1 cellular context compared by ENCODE assay signal in genomic region chr6:138378463-138378862, GRCh38.
TF ChIP-seq lines count a peak whose summit lies in the region.

No MANE protein-coding gene starts in this region.

TF ChIP-seq in SK-N-SH treated with all-trans-retinoic acid at 6 μM for 48 hours, 23 proteins besides CTCF, POLR2A, EP300 and RAD21 (continued from another document):
- TF ChIP-seq TSHZ2 (CRISPR knock-in tag; IDR thresholded peaks at IDR 0.05) = no peak
- TF ChIP-seq GLIS3 (CRISPR knock-in tag; IDR thresholded peaks at IDR 0.05) = no peak
- TF ChIP-seq PPARA (CRISPR knock-in tag; IDR thresholded peaks at IDR 0.05; ENCODE audit: borderline replicate concordance) = no peak
- TF ChIP-seq, protein P1, sequence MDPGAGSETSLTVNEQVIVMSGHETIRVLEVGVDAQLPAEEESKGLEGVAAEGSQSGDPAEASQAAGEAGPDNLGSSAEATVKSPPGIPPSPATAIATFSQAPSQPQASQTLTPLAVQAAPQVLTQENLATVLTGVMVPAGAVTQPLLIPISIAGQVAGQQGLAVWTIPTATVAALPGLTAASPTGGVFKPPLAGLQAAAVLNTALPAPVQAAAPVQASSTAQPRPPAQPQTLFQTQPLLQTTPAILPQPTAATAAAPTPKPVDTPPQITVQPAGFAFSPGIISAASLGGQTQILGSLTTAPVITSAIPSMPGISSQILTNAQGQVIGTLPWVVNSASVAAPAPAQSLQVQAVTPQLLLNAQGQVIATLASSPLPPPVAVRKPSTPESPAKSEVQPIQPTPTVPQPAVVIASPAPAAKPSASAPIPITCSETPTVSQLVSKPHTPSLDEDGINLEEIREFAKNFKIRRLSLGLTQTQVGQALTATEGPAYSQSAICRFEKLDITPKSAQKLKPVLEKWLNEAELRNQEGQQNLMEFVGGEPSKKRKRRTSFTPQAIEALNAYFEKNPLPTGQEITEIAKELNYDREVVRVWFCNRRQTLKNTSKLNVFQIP (CRISPR knock-in tag; IDR thresholded peaks at IDR 0.05; ENCODE audit: borderline replicate concordance, low read depth) = no peak
- no peak for TF ChIP-seq ZNF70 (CRISPR knock-in tag; IDR thresholded peaks at IDR 0.05)
